In the genomic region with DNA sequence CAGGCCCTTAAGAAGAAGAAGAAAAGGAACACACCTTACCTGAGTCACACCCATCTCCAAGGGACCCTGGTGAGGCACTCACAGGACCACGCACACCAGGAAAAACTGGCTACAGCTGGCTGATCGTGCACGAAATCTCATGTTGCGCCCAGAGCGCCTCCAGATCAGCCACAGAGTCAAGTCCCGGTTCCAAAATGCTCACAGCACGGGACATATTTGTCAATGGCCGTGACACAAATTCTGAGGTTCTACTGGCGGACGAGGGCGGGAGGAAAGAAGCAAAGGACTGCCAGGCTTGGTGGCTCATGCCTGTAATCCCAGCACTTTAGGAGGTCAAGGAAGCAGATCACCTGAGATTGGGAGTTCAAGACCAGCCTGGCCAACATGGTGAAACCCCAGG, we compare ENCODE assay signal across 13 cellular contexts. TPM values are rescaled to one million over a fixed set of nuclear protein-coding genes. Genes with fewer than 3 reads are reported as not detected.
DNase-seq lines count a peak whose midpoint lies in the region; ATAC-seq, FAIRE-seq and TF ChIP-seq lines count a peak whose summit lies in the region.
"Had no signal": no experiment of that assay in that cellular context is flagged by ENCODE, and none has a peak within 500 bp of the region (broad histone marks: within the 10 kb centered on the region; RNA-seq: fewer than 3 reads in every experiment).

No MANE protein-coding gene starts in this region.

- no peaks in the 10 kb centered on the region for H3K9me3 Mint-ChIP-seq in CD8-positive, alpha-beta T cell

- peak overlapping the region; percentile 79 for H3K4me3 Mint-ChIP-seq in CD8-positive, alpha-beta T cell

- no peaks in the 10 kb centered on the region for H3K27me3 Mint-ChIP-seq in CD8-positive, alpha-beta T cell (ENCODE audit: low read depth)

- no peaks in the 10 kb centered on the region for H3K27me3 ChIP-seq in CD8-positive, alpha-beta T cell (ENCODE audit: insufficient read depth, low read length)
- H3K27me3 ChIP-seq in HUES64 (ENCODE audit: insufficient read depth, low read length) (no peaks in the 10 kb centered on the region), body of pancreas (no peaks in the 10 kb centered on the region), pancreas (no peaks in the 10 kb centered on the region)
- H3K27me3 ChIP-seq: cardiac muscle cell, vagina had no signal

- WGBS in HUES64: 95% methylated on average over 11 of the region's 11 CpGs
- WGBS in body of pancreas, 2 donors: 52 to 77% methylated on average over 5 to 11 of the region's 11 CpGs
- WGBS in pancreas, 2 donors: 54 to 55% methylated on average over 11 of the region's 11 CpGs

- peaks cover 5% of the 10 kb centered on the region for H3K36me3 Mint-ChIP-seq in CD8-positive, alpha-beta T cell

- no peaks in the 10 kb centered on the region for H3K9me3 ChIP-seq in CD8-positive, alpha-beta T cell (ENCODE audit: low read length)
- H3K9me3 ChIP-seq in HUES64 (ENCODE audit: insufficient read depth, low read depth, low read length) (no peaks in the 10 kb centered on the region), body of pancreas (no peaks in the 10 kb centered on the region), pancreas (no peaks in the 10 kb centered on the region)
- H3K9me3 ChIP-seq: vagina had no signal

- no peak overlapping the region for H3K4me3 ChIP-seq in CD8-positive, alpha-beta T cell (ENCODE audit: low read depth, low read length)
- H3K4me3 ChIP-seq in HUES64 (ENCODE audit: low read length) (no peak overlapping the region), body of pancreas (no peak overlapping the region), pancreas (no peak overlapping the region)
- H3K4me3 ChIP-seq: cardiac muscle cell, vagina had no signal

- POLR2A ChIA-PET in CD8-positive, alpha-beta T cell (lab: Charles Lee): interaction anchor here (1.2 kb wide), 1 partner anchor 9 kb away, joined by 4 read pairs; no protein-coding TSS in a partner anchor

- CTCF ChIA-PET in CD8-positive, alpha-beta T cell (lab: Charles Lee): interaction anchor here (1.5 to 1.6 kb wide), 2 partner anchors 9 to 27 kb away, joined by 4 to 7 read pairs; no protein-coding TSS in a partner anchor

- H3K36me3 ChIP-seq in CD8-positive, alpha-beta T cell (ENCODE audit: insufficient read depth, low read length): no peaks in the 10 kb centered on the region
- peaks cover 5% of the 10 kb centered on the region; the same call in 1 of the 2 replicates for H3K36me3 ChIP-seq in HUES64 (ENCODE audit: insufficient read depth, low read length)
- no peaks in the 10 kb centered on the region for H3K36me3 ChIP-seq in body of pancreas (replicated peaks in 1 of 2; ENCODE audit: insufficient read depth in 1 of 2, low read depth in 2 of 2)
- no peaks in the 10 kb centered on the region for H3K36me3 ChIP-seq in pancreas
- H3K36me3 ChIP-seq: cardiac muscle cell had no signal

- TF ChIP-seq CTCF in CD8-positive, alpha-beta T cell (IDR thresholded peaks at IDR 0.05): no peak
- TF ChIP-seq CTCF in body of pancreas (IDR thresholded peaks at IDR 0.05) (no peak), pancreas (IDR thresholded peaks at IDR 0.05) (no peak)

- no peak for DNase-seq in CD8-positive, alpha-beta T cell
- DNase-seq in body of pancreas: peak in 1 of 4 donors; percentile 15
- peak in 1 of 6 donors; percentile 13 for DNase-seq in pancreas
- no peak for DNase-seq in COLO829 (ENCODE audit: low spot score)
- no peak for DNase-seq in stimulated activated CD4-positive, alpha-beta T cell treated with anti-CD3 and anti-CD28 coated beads, Interleukin-1b, Interleukin-23, amount 100 ng/mL, for 48 hours
- DNase-seq: foreskin fibroblast, NCI-H1048, NCI-H82 had no signal

- peak overlapping the region; percentile 66 for H3K27ac ChIP-seq in CD8-positive, alpha-beta T cell (ENCODE audit: low read depth, low read length)
- H3K27ac ChIP-seq in HUES64 (ENCODE audit: low read depth, low read length) (0 out of 2 replicates have a peak overlapping the region, but pooled peaks have one; percentile 25), body of pancreas (peak overlapping the region; percentile 50 to 82 (median 64)), pancreas (peak overlapping the region; percentile 31 to 72 (median 46))
- H3K27ac ChIP-seq: cardiac muscle cell had no signal

- peaks cover 53% of the 10 kb centered on the region for H3K4me1 Mint-ChIP-seq in CD8-positive, alpha-beta T cell (ENCODE audit: low read depth)

- H3K27ac Mint-ChIP-seq in CD8-positive, alpha-beta T cell: peak overlapping the region; percentile 93

- H3K9ac ChIP-seq in HUES64 (ENCODE audit: low read depth, low read length): no peak overlapping the region

- no peak for FAIRE-seq in pancreas (lab: Jason Lieb, UNC)

- ATAC-seq in CD8-positive, alpha-beta T cell: no peak
- ATAC-seq in body of pancreas: no peak
- no peak for ATAC-seq in pancreas
- no peak for ATAC-seq in HG02763 (IDR thresholded peaks at IDR 0.05; ENCODE audit: unreplicated experiment)
- no peak for ATAC-seq in HG03571 (IDR thresholded peaks at IDR 0.05; ENCODE audit: unreplicated experiment)

- peaks cover 52% of the 10 kb centered on the region for H3K4me1 ChIP-seq in CD8-positive, alpha-beta T cell (ENCODE audit: insufficient read depth, low read length)
- H3K4me1 ChIP-seq in HUES64 (ENCODE audit: insufficient read depth, low read length) (peaks cover 33% of the 10 kb centered on the region), body of pancreas (peaks cover 73% of the 10 kb centered on the region), pancreas (peaks cover 59 to 65% (median 62%) of the 10 kb centered on the region in 3 donors)

- no peak for TF ChIP-seq POLR2A in body of pancreas (IDR thresholded peaks at IDR 0.05)

- intact Hi-C loops in CD8-positive, alpha-beta T cell (cut with DNase I, micrococcal nuclease): loop anchor here in 1 of 2 experiments (1.0 kb wide), 1 partner anchor 21 kb away; a partner anchor contains a TSS
- intact Hi-C loops in body of pancreas (cut with DNase I): no loop called here
- intact Hi-C loops in pancreas (cut with DNase I): no loop called here

RNA-seq across cellular contexts. Expression of a gene that starts 21.5 kb away (rescaled TPM):
- 10 to 100 TPM; 35.0 to 38.1 TPM for total RNA-seq in CD8-positive, alpha-beta T cell
- 79.1 TPM for polyA plus RNA-seq in HUES64 (2013, experiment 1 of 2)
- 76.6 TPM for polyA plus RNA-seq in HUES64 (2013, experiment 2 of 2)
- total RNA-seq in body of pancreas (10 to 100 TPM; 20.4 to 22.6 TPM), pancreas (10 to 100 TPM; 25.9 to 31.1 (median 27.5) TPM)
- 10 to 100 TPM; 27.1 to 34.2 TPM for polyA plus RNA-seq in pancreas

RNA-seq across cellular contexts. Expression of a gene that starts 23.6 kb away (rescaled TPM):
- 10 to 100 TPM; 26.3 to 28.1 TPM for total RNA-seq in CD8-positive, alpha-beta T cell
- 70.0 TPM for polyA plus RNA-seq in HUES64 (2013, experiment 1 of 2)
- 65.6 TPM for polyA plus RNA-seq in HUES64 (2013, experiment 2 of 2)
- total RNA-seq in body of pancreas (1 to 10 TPM; 3.4 to 6.3 TPM), pancreas (1 to 10 TPM; 2.8 to 5.0 (median 3.9) TPM)
- 1 to 10 TPM; 3.8 to 4.3 TPM for polyA plus RNA-seq in pancreas

RNA-seq across cellular contexts. Expression of a gene that starts 35.5 kb away (rescaled TPM):
- total RNA-seq in CD8-positive, alpha-beta T cell: 10 to 100 TPM in 1 of 2 experiments, 1 to 10 TPM in 1; 7.3 to 10.4 TPM
- polyA plus RNA-seq in HUES64 (2013, experiment 1 of 2): 22.9 TPM
- 19.0 TPM for polyA plus RNA-seq in HUES64 (2013, experiment 2 of 2)
- total RNA-seq in body of pancreas: 1 to 10 TPM in 1 of 2 donors, under 1 TPM in 1; 0.99 to 7.5 TPM
- 10 to 100 TPM; 11.8 to 20.0 (median 14.9) TPM for total RNA-seq in pancreas
- polyA plus RNA-seq in pancreas: 10 to 100 TPM; 16.7 to 18.9 TPM

RNA-seq across cellular contexts. Expression of a gene that starts 40.3 kb away (rescaled TPM):
- total RNA-seq in CD8-positive, alpha-beta T cell: under 1 TPM; 0.65 to 0.97 TPM
- 9.6 TPM for polyA plus RNA-seq in HUES64 (2013, experiment 1 of 2)
- 10.1 TPM for polyA plus RNA-seq in HUES64 (2013, experiment 2 of 2)
- total RNA-seq in body of pancreas (10 to 100 TPM; 17.9 to 31.0 TPM), pancreas (10 to 100 TPM; 17.4 to 45.4 (median 23.3) TPM)
- polyA plus RNA-seq in pancreas: 10 to 100 TPM; 46.6 to 65.5 TPM
